Comparison of ENCODE assay signal across 20 cellular contexts in genomic region chrX:10939384-10939783, GRCh38.
DNase-seq lines count a peak whose midpoint lies in the region; ATAC-seq and TF ChIP-seq lines count a peak whose summit lies in the region.
"Had no signal": no experiment of that assay in that cellular context is flagged by ENCODE, and none has a peak within 500 bp of the region (broad histone marks: within the 10 kb centered on the region; RNA-seq: fewer than 3 reads in every experiment).

No MANE protein-coding gene starts in this region.

- no peaks in the 10 kb centered on the region for H3K36me3 Mint-ChIP-seq in CD4-positive, alpha-beta T cell (ENCODE audit: low read depth)
- H3K36me3 Mint-ChIP-seq: stimulated activated memory B cell treated with anti-CD40 and anti-IgM and Interleukin-4, amounts not matched to agents 10 μg/mL and 1 μg/mL and 100 μg/mL, for 72 hours had no signal

- no peak overlapping the region for H3K4me3 Mint-ChIP-seq in CD4-positive, alpha-beta T cell
- H3K4me3 Mint-ChIP-seq: central memory CD8-positive, alpha-beta T cell; effector memory CD8-positive, alpha-beta T cell; stimulated activated memory B cell treated with anti-CD40 and anti-IgM and Interleukin-4, amounts not matched to agents 10 μg/mL and 1 μg/mL and 100 μg/mL, for 72 hours had no signal

- no peaks in the 10 kb centered on the region for H3K9me3 ChIP-seq in CD4-positive, alpha-beta T cell (ENCODE audit: control insufficient read depth, low read length)
- H3K9me3 ChIP-seq: left lung, thyroid gland had no signal

- no peaks in the 10 kb centered on the region for H3K4me1 Mint-ChIP-seq in CD4-positive, alpha-beta T cell (ENCODE audit: low read depth)
- H3K4me1 Mint-ChIP-seq: central memory CD8-positive, alpha-beta T cell; stimulated activated memory B cell treated with anti-CD40 and anti-IgM and Interleukin-4, amounts not matched to agents 10 μg/mL and 1 μg/mL and 100 μg/mL, for 72 hours had no signal

- H3K27ac Mint-ChIP-seq in CD4-positive, alpha-beta T cell: no peak overlapping the region
- H3K27ac Mint-ChIP-seq: activated T-helper 2 cell treated with anti-CD3 and anti-CD28 coated beads, Interferon-gamma antibody, Interleukin-2, Interleukin-4, amounts not matched to agents 10 μg/mL and 5 μg/mL and 100 μg/mL, durations not matched to agents 14 hours and 24 hours and 36 hours; effector memory CD8-positive, alpha-beta T cell; stimulated activated memory B cell treated with anti-CD40 and anti-IgM and Interleukin-4, amounts not matched to agents 10 μg/mL and 1 μg/mL and 100 μg/mL, for 72 hours had no signal

- peak; percentile 6 for DNase-seq in NCI-H748 (lab: John Stamatoyannopoulos, UW; ENCODE audit: unreplicated experiment)
- DNase-seq in NCI-H748 treated with DMSO at 0.1 percent for 48 hours (lab: John Stamatoyannopoulos, UW): no peak
- peak; percentile 20 for DNase-seq in RWPE1 (ENCODE audit: low spot score)
- peak; percentile 20 for DNase-seq in fibroblast of villous mesenchyme (ENCODE audit: low read depth)
- DNase-seq in renal cortical epithelial cell (ENCODE audit: low read depth): peak; percentile 70
- no peak for DNase-seq in globus pallidus (ENCODE audit: low spot score)
- DNase-seq in stimulated activated CD4-positive, alpha-beta T cell treated with anti-CD3 and anti-CD28 coated beads, Interleukin-4, amount 100 ng/mL, for 1 hour: no peak
- DNase-seq in CD4-positive, alpha-beta T cell: no peak
- DNase-seq: 8988T; activated CD4-positive, alpha-beta T cell treated with anti-CD3 and anti-CD28 coated beads for 1 hour; effector memory CD8-positive, alpha-beta T cell; left lung; NCI-H1092; NCI-H2107; NCI-H526; stimulated activated CD4-positive, alpha-beta T cell treated with anti-CD3 and anti-CD28 coated beads, Interleukin-15, amount 100 ng/mL, for 24 hours; thyroid gland had no signal

- H3K4me3 ChIP-seq in fibroblast of villous mesenchyme (ENCODE audit: low read depth, low read length): no peak overlapping the region
- H3K4me3 ChIP-seq: left lung, thyroid gland had no signal

- ATAC-seq in CD4-positive, alpha-beta T cell (ENCODE audit: poor library complexity): no peak
- ATAC-seq: effector memory CD8-positive, alpha-beta T cell; left lung; stimulated activated memory B cell treated with anti-CD40 and anti-IgM and Interleukin-4, amounts not matched to agents 10 μg/mL and 1 μg/mL and 100 μg/mL, for 72 hours had no signal

- no peaks in the 10 kb centered on the region for H3K27me3 Mint-ChIP-seq in CD4-positive, alpha-beta T cell
- H3K27me3 Mint-ChIP-seq: central memory CD8-positive, alpha-beta T cell; effector memory CD8-positive, alpha-beta T cell; stimulated activated memory B cell treated with anti-CD40 and anti-IgM and Interleukin-4, amounts not matched to agents 10 μg/mL and 1 μg/mL and 100 μg/mL, for 72 hours had no signal

- CTCF ChIA-PET in RWPE1 (lab: Yijun Ruan, JAX): no interaction called here
- CTCF ChIA-PET in CD4-positive, alpha-beta T cell (lab: Charles Lee): no interaction called here

- no peak overlapping the region for H3K27ac ChIP-seq in RWPE1
- H3K27ac ChIP-seq in CD4-positive, alpha-beta T cell (ENCODE audit: low read depth, low read length): no peak overlapping the region
- H3K27ac ChIP-seq: left lung, thyroid gland had no signal

- no peaks in the 10 kb centered on the region for H3K27me3 ChIP-seq in CD4-positive, alpha-beta T cell (ENCODE audit: control insufficient read depth, insufficient read depth, low read length)
- H3K27me3 ChIP-seq: left lung, thyroid gland had no signal

- POLR2A ChIA-PET in RWPE1 (lab: Yijun Ruan, JAX; ENCODE audit: low non-redundant PET): no interaction called here
- POLR2A ChIA-PET in CD4-positive, alpha-beta T cell (lab: Charles Lee): no interaction called here

- no peak for TF ChIP-seq CTCF in RWPE1 (conservative IDR thresholded peaks at IDR 0.05; ENCODE audit: low read depth)
- no peak for TF ChIP-seq CTCF in fibroblast of villous mesenchyme (IDR thresholded peaks at IDR 0.05; ENCODE audit: insufficient read depth, low read depth, low read length)
- TF ChIP-seq CTCF in CD4-positive, alpha-beta T cell (IDR thresholded peaks at IDR 0.05): no peak

- no peaks in the 10 kb centered on the region for H3K9me3 Mint-ChIP-seq in CD4-positive, alpha-beta T cell
- H3K9me3 Mint-ChIP-seq: activated T-helper 2 cell treated with anti-CD3 and anti-CD28 coated beads, Interferon-gamma antibody, Interleukin-2, Interleukin-4, amounts not matched to agents 10 μg/mL and 5 μg/mL and 100 μg/mL, durations not matched to agents 14 hours and 24 hours and 36 hours had no signal

- intact Hi-C loops in CD4-positive, alpha-beta T cell (cut with DNase I, micrococcal nuclease): no loop called here

Comparison
In these comparisons a context has a peak if more than half of its experiments do, and no peak if none do; other contexts are left out.
1. DNase-seq: peak in NCI-H748 (single experiment), RWPE1 (single experiment), fibroblast of villous mesenchyme (single experiment) and renal cortical epithelial cell (single experiment); none in NCI-H748 treated with DMSO at 0.1 percent for 48 hours (single experiment), globus pallidus (single experiment), stimulated activated CD4-positive, alpha-beta T cell treated with anti-CD3 and anti-CD28 coated beads, Interleukin-4, amount 100 ng/mL, for 1 hour (single experiment) and CD4-positive, alpha-beta T cell (0 of 10).